1 cellular context compared by ENCODE assay signal in the genomic region with DNA sequence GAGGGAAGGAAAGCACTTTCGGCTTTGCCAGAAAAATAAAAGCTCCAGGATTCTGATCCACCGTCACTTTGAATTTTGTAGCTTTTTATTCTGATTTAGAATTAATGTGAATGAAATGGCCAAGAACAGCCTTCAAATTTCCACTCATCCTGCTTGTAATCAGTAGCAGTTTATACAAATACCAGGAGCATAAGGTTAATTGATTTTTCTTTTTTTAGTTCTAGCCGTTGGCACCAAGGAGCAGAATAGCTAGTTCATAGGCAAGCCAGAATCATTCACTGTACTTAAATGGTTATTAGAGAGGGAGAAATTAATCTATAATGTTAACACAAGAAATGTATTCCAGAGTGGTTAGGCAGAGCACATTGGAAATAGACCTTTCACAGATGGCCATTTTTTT.
TF ChIP-seq lines count a peak whose summit lies in the region.

No MANE protein-coding gene starts in this region.

TF ChIP-seq in HepG2, 621 proteins besides CTCF, POLR2A, EP300 and RAD21 (continued from another document):
- TF ChIP-seq, protein P1, sequence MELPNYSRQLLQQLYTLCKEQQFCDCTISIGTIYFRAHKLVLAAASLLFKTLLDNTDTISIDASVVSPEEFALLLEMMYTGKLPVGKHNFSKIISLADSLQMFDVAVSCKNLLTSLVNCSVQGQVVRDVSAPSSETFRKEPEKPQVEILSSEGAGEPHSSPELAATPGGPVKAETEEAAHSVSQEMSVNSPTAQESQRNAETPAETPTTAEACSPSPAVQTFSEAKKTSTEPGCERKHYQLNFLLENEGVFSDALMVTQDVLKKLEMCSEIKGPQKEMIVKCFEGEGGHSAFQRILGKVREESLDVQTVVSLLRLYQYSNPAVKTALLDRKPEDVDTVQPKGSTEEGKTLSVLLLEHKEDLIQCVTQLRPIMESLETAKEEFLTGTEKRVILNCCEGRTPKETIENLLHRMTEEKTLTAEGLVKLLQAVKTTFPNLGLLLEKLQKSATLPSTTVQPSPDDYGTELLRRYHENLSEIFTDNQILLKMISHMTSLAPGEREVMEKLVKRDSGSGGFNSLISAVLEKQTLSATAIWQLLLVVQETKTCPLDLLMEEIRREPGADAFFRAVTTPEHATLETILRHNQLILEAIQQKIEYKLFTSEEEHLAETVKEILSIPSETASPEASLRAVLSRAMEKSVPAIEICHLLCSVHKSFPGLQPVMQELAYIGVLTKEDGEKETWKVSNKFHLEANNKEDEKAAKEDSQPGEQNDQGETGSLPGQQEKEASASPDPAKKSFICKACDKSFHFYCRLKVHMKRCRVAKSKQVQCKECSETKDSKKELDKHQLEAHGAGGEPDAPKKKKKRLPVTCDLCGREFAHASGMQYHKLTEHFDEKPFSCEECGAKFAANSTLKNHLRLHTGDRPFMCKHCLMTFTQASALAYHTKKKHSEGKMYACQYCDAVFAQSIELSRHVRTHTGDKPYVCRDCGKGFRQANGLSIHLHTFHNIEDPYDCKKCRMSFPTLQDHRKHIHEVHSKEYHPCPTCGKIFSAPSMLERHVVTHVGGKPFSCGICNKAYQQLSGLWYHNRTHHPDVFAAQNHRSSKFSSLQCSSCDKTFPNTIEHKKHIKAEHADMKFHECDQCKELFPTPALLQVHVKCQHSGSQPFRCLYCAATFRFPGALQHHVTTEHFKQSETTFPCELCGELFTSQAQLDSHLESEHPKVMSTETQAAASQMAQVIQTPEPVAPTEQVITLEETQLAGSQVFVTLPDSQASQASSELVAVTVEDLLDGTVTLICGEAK (IDR thresholded peaks at IDR 0.05): no peak
- TF ChIP-seq, protein P1 (CRISPR knock-in tag; IDR thresholded peaks at IDR 0.05): no peak
- TF ChIP-seq, protein P2, sequence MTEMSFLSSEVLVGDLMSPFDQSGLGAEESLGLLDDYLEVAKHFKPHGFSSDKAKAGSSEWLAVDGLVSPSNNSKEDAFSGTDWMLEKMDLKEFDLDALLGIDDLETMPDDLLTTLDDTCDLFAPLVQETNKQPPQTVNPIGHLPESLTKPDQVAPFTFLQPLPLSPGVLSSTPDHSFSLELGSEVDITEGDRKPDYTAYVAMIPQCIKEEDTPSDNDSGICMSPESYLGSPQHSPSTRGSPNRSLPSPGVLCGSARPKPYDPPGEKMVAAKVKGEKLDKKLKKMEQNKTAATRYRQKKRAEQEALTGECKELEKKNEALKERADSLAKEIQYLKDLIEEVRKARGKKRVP (CRISPR knock-in tag; IDR thresholded peaks at IDR 0.05): no peak
- TF ChIP-seq, protein P3, sequence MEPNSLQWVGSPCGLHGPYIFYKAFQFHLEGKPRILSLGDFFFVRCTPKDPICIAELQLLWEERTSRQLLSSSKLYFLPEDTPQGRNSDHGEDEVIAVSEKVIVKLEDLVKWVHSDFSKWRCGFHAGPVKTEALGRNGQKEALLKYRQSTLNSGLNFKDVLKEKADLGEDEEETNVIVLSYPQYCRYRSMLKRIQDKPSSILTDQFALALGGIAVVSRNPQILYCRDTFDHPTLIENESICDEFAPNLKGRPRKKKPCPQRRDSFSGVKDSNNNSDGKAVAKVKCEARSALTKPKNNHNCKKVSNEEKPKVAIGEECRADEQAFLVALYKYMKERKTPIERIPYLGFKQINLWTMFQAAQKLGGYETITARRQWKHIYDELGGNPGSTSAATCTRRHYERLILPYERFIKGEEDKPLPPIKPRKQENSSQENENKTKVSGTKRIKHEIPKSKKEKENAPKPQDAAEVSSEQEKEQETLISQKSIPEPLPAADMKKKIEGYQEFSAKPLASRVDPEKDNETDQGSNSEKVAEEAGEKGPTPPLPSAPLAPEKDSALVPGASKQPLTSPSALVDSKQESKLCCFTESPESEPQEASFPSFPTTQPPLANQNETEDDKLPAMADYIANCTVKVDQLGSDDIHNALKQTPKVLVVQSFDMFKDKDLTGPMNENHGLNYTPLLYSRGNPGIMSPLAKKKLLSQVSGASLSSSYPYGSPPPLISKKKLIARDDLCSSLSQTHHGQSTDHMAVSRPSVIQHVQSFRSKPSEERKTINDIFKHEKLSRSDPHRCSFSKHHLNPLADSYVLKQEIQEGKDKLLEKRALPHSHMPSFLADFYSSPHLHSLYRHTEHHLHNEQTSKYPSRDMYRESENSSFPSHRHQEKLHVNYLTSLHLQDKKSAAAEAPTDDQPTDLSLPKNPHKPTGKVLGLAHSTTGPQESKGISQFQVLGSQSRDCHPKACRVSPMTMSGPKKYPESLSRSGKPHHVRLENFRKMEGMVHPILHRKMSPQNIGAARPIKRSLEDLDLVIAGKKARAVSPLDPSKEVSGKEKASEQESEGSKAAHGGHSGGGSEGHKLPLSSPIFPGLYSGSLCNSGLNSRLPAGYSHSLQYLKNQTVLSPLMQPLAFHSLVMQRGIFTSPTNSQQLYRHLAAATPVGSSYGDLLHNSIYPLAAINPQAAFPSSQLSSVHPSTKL (CRISPR knock-in tag; IDR thresholded peaks at IDR 0.05): no peak
- TF ChIP-seq ZNF335 (CRISPR knock-in tag; IDR thresholded peaks at IDR 0.05) (no peak), HNRNPUL1 (IDR thresholded peaks at IDR 0.05; ENCODE audit: low read depth, low read length) (no peak), DNMT1 (CRISPR knock-in tag; IDR thresholded peaks at IDR 0.05) (no peak), ZNF337 (CRISPR knock-in tag; IDR thresholded peaks at IDR 0.05; ENCODE audit: borderline replicate concordance, low read depth) (no peak), MTF2 (CRISPR knock-in tag; IDR thresholded peaks at IDR 0.05; ENCODE audit: borderline replicate concordance) (no peak), ZNF251 (CRISPR knock-in tag; IDR thresholded peaks at IDR 0.05) (no peak), RAD51 (IDR thresholded peaks at IDR 0.05; ENCODE audit: borderline replicate concordance) (no peak), ZNF543 (CRISPR knock-in tag; IDR thresholded peaks at IDR 0.05) (no peak), ZBTB21 (CRISPR knock-in tag; IDR thresholded peaks at IDR 0.05) (no peak)
- TF ChIP-seq, protein P4, sequence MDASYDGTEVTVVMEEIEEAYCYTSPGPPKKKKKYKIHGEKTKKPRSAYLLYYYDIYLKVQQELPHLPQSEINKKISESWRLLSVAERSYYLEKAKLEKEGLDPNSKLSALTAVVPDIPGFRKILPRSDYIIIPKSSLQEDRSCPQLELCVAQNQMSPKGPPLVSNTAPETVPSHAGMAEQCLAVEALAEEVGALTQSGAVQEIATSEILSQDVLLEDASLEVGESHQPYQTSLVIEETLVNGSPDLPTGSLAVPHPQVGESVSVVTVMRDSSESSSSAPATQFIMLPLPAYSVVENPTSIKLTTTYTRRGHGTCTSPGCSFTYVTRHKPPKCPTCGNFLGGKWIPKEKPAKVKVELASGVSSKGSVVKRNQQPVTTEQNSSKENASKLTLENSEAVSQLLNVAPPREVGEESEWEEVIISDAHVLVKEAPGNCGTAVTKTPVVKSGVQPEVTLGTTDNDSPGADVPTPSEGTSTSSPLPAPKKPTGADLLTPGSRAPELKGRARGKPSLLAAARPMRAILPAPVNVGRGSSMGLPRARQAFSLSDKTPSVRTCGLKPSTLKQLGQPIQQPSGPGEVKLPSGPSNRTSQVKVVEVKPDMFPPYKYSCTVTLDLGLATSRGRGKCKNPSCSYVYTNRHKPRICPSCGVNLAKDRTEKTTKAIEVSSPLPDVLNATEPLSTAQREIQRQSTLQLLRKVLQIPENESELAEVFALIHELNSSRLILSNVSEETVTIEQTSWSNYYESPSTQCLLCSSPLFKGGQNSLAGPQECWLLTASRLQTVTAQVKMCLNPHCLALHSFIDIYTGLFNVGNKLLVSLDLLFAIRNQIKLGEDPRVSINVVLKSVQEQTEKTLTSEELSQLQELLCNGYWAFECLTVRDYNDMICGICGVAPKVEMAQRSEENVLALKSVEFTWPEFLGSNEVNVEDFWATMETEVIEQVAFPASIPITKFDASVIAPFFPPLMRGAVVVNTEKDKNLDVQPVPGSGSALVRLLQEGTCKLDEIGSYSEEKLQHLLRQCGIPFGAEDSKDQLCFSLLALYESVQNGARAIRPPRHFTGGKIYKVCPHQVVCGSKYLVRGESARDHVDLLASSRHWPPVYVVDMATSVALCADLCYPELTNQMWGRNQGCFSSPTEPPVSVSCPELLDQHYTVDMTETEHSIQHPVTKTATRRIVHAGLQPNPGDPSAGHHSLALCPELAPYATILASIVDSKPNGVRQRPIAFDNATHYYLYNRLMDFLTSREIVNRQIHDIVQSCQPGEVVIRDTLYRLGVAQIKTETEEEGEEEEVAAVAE (CRISPR knock-in tag; IDR thresholded peaks at IDR 0.05; ENCODE audit: borderline replicate concordance): no peak
- TF ChIP-seq, protein P5, sequence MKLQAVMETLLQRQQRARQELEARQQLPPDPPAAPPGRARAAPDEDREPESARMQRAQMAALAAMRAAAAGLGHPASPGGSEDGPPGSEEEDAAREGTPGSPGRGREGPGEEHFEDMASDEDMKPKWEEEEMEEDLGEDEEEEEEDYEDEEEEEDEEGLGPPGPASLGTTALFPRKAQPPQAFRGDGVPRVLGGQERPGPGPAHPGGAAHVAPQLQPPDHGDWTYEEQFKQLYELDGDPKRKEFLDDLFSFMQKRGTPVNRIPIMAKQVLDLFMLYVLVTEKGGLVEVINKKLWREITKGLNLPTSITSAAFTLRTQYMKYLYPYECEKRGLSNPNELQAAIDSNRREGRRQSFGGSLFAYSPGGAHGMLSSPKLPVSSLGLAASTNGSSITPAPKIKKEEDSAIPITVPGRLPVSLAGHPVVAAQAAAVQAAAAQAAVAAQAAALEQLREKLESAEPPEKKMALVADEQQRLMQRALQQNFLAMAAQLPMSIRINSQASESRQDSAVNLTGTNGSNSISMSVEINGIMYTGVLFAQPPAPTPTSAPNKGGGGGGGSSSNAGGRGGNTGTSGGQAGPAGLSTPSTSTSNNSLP (IDR thresholded peaks at IDR 0.05; ENCODE audit: low read depth, low read length): no peak
- TF ChIP-seq, protein P6, sequence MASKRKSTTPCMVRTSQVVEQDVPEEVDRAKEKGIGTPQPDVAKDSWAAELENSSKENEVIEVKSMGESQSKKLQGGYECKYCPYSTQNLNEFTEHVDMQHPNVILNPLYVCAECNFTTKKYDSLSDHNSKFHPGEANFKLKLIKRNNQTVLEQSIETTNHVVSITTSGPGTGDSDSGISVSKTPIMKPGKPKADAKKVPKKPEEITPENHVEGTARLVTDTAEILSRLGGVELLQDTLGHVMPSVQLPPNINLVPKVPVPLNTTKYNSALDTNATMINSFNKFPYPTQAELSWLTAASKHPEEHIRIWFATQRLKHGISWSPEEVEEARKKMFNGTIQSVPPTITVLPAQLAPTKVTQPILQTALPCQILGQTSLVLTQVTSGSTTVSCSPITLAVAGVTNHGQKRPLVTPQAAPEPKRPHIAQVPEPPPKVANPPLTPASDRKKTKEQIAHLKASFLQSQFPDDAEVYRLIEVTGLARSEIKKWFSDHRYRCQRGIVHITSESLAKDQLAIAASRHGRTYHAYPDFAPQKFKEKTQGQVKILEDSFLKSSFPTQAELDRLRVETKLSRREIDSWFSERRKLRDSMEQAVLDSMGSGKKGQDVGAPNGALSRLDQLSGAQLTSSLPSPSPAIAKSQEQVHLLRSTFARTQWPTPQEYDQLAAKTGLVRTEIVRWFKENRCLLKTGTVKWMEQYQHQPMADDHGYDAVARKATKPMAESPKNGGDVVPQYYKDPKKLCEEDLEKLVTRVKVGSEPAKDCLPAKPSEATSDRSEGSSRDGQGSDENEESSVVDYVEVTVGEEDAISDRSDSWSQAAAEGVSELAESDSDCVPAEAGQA (IDR thresholded peaks at IDR 0.05; ENCODE audit: low read depth): no peak
- TF ChIP-seq, protein P6 (CRISPR knock-in tag; IDR thresholded peaks at IDR 0.05; ENCODE audit: borderline replicate concordance): no peak
